In genomic region chr2:58240938-58241755, GRCh38 we compare ENCODE assay signal across 1 cellular context.
TF ChIP-seq lines count a peak whose summit lies in the region.

Gene FANCL, minus strand, starts transcription at chr2:58241325. Its CDS starts 12 bp downstream, at chr2:58241313.

TF ChIP-seq in GM12878, 131 proteins besides CTCF, POLR2A, EP300 and RAD21 (continued from another document):
- TF ChIP-seq BCL3 (IDR thresholded peaks at IDR 0.05; ENCODE audit: borderline replicate concordance, insufficient read depth, low read depth, low read length, poor library complexity, severe bottlenecking) (no peak), MTA2 (IDR thresholded peaks at IDR 0.05; ENCODE audit: low read depth) (0 out of 2 replicates have a peak, but pooled peaks have one; percentile 16), DPF2 (IDR thresholded peaks at IDR 0.05) (peak; percentile 68), SMC3 (IDR thresholded peaks at IDR 0.05; ENCODE audit: borderline replicate concordance, low read length) (no peak), NRF1 (conservative IDR thresholded peaks at IDR 0.05; ENCODE audit: low read depth, low read length) (peak; percentile 72), E2F4 (IDR thresholded peaks at IDR 0.05; ENCODE audit: low read depth, low read length) (peak; percentile 77), MYC (IDR thresholded peaks at IDR 0.05; ENCODE audit: insufficient read depth, insufficient read length, insufficient replicate concordance, low read length, severe bottlenecking) (no peak), ZNF384 (IDR thresholded peaks at IDR 0.05; ENCODE audit: borderline replicate concordance, low read depth, low read length) (no peak), ATF3 (IDR thresholded peaks at IDR 0.05; ENCODE audit: borderline replicate concordance, extremely low read depth, low read depth, low read length) (no peak), ATF2 (IDR thresholded peaks at IDR 0.05; ENCODE audit: low read length) (no peak), ZNF274 (IDR thresholded peaks at IDR 0.05; ENCODE audit: insufficient read depth, insufficient read length) (no peak), NFYA (IDR thresholded peaks at IDR 0.05; ENCODE audit: borderline replicate concordance, low read depth, low read length) (no peak), ZBTB11 (CRISPR knock-in tag; IDR thresholded peaks at IDR 0.05) (no peak), FOS (IDR thresholded peaks at IDR 0.05; ENCODE audit: borderline replicate concordance, extremely low read depth, insufficient read length) (no peak), GATAD2B (conservative IDR thresholded peaks at IDR 0.05; ENCODE audit: low read depth) (peak; percentile 60), SKIL (IDR thresholded peaks at IDR 0.05; ENCODE audit: low read depth, poor library complexity, severe bottlenecking) (no peak), HDAC6 (IDR thresholded peaks at IDR 0.05; ENCODE audit: unreplicated experiment) (no peak), IKZF2 (IDR thresholded peaks at IDR 0.05) (peak; percentile 94 to 95), ZNF207 (IDR thresholded peaks at IDR 0.05; ENCODE audit: borderline replicate concordance) (no peak), LARP7 (IDR thresholded peaks at IDR 0.05) (peak; percentile 70; the same call in 1 of the 2 replicates), NBN (IDR thresholded peaks at IDR 0.05) (peak; percentile 73; the same call in 1 of the 2 replicates), CREB1 (IDR thresholded peaks at IDR 0.05; ENCODE audit: low read depth) (no peak), HDAC2 (IDR thresholded peaks at IDR 0.05) (no peak), CBFB (IDR thresholded peaks at IDR 0.05; ENCODE audit: low read depth) (no peak; the same call in none of the 2 replicates), ESRRA (IDR thresholded peaks at IDR 0.05; ENCODE audit: low read length) (no peak), RBBP5 (conservative IDR thresholded peaks at IDR 0.05) (0 out of 2 replicates have a peak, but pooled peaks have one; percentile 53), SIN3A (IDR thresholded peaks at IDR 0.05; ENCODE audit: low read depth, low read length) (no peak), SUPT20H (IDR thresholded peaks at IDR 0.05; ENCODE audit: borderline replicate concordance, control insufficient read depth, low read depth, low read length) (no peak), RUNX3 (IDR thresholded peaks at IDR 0.05; ENCODE audit: low read length) (peak; percentile 37; the same call in 1 of the 2 replicates), PAX5 (IDR thresholded peaks at IDR 0.05; ENCODE audit: borderline replicate concordance, low read depth, low read length) (peak; percentile 94), MEF2A (IDR thresholded peaks at IDR 0.05; ENCODE audit: insufficient read depth, low read depth, low read length) (no peak), SRF (IDR thresholded peaks at IDR 0.05; ENCODE audit: low read depth in 2 of 2, low read length in 2 of 2) (no peak), ELK1 (IDR thresholded peaks at IDR 0.05; ENCODE audit: low read depth, low read length) (0 out of 2 replicates have a peak, but pooled peaks have one; percentile 4), CEBPB (IDR thresholded peaks at IDR 0.05; ENCODE audit: borderline replicate concordance in 1 of 2, low read depth in 2 of 2, low read length in 2 of 2) (no peak), MLLT1 (IDR thresholded peaks at IDR 0.05) (no peak), JUND (IDR thresholded peaks at IDR 0.05; ENCODE audit: low read depth, low read length) (no peak), BMI1 (IDR thresholded peaks at IDR 0.05; ENCODE audit: borderline replicate concordance) (no peak), SMARCA5 (IDR thresholded peaks at IDR 0.05) (no peak), HDGF (IDR thresholded peaks at IDR 0.05) (no peak), ZNF217 (IDR thresholded peaks at IDR 0.05) (no peak), ZNF687 (IDR thresholded peaks at IDR 0.05) (peak; percentile 79), IRF4 (IDR thresholded peaks at IDR 0.05; ENCODE audit: low read depth, low read length) (no peak), ZBTB4 (CRISPR knock-in tag; IDR thresholded peaks at IDR 0.05) (no peak)
